17 cellular contexts compared by ENCODE assay signal in genomic region chr1:111212634-111213335, GRCh38. TPM values are rescaled to one million over a fixed set of nuclear protein-coding genes. Genes with fewer than 3 reads are reported as not detected.
A peak's percentile ranks its signal among the peaks of the same experiment; 100 is the strongest.
DNase-seq lines count a peak whose midpoint lies in the region; ATAC-seq and TF ChIP-seq lines count a peak whose summit lies in the region.
"Had no signal": no experiment of that assay in that cellular context is flagged by ENCODE, and none has a peak within 500 bp of the region (broad histone marks: within the 10 kb centered on the region; RNA-seq: fewer than 3 reads in every experiment).

No MANE protein-coding gene starts in this region.

- WGBS in spleen, 5 donors, result 66 to 82% (median 76%) methylated on average over 5 of the region's 5 CpGs

- no peak overlapping the region for H2AFZ ChIP-seq in GM23338

- no peaks in the 10 kb centered on the region for H3K79me2 ChIP-seq in GM23338 (replicated peaks; ENCODE audit: insufficient read depth)

- H3K27me3 Mint-ChIP-seq in activated CD4-positive, alpha-beta T cell treated with anti-CD3 and anti-CD28 coated beads, Interleukin-2, amount 10 ng/mL, durations not matched to agents 24 days and 14 days, result no peaks in the 10 kb centered on the region
- H3K27me3 Mint-ChIP-seq in effector memory CD8-positive, alpha-beta T cell, result peaks cover 0 to 6% of the 10 kb centered on the region in 2 donors
- peaks cover 3% of the 10 kb centered on the region for H3K27me3 Mint-ChIP-seq in GM23338 (ENCODE audit: insufficient read depth, low read depth, poor library complexity)

- peak overlapping the region; percentile 62 for H3K27ac Mint-ChIP-seq in activated CD4-positive, alpha-beta T cell treated with anti-CD3 and anti-CD28 coated beads, Interleukin-2, amount 10 ng/mL, durations not matched to agents 24 days and 14 days
- peak overlapping the region; percentile 95 to 99 for H3K27ac Mint-ChIP-seq in effector memory CD8-positive, alpha-beta T cell
- H3K27ac Mint-ChIP-seq in GM23338, result no peak overlapping the region

- no peaks in the 10 kb centered on the region for H3K9me3 ChIP-seq in spleen

- H3K4me3 ChIP-seq in spleen, result peak overlapping the region in 1 of 8 donors; percentile 5
- H3K4me3 ChIP-seq in GM23338, result no peak overlapping the region

- H3K4me3 Mint-ChIP-seq in activated CD4-positive, alpha-beta T cell treated with anti-CD3 and anti-CD28 coated beads, Interleukin-2, amount 10 ng/mL, durations not matched to agents 24 days and 14 days, result peak overlapping the region; percentile 84
- H3K4me3 Mint-ChIP-seq in effector memory CD8-positive, alpha-beta T cell, result peak overlapping the region; percentile 77 to 83
- H3K4me3 Mint-ChIP-seq in GM23338, result no peak overlapping the region

- ATAC-seq in effector memory CD8-positive, alpha-beta T cell (replicated peaks), result no peak
- no peak for ATAC-seq in GM23338
- ATAC-seq: Right ventricle myocardium inferior had no signal

- peaks cover 64% of the 10 kb centered on the region for H3K4me1 Mint-ChIP-seq in activated CD4-positive, alpha-beta T cell treated with anti-CD3 and anti-CD28 coated beads, Interleukin-2, amount 10 ng/mL, durations not matched to agents 24 days and 14 days
- H3K4me1 Mint-ChIP-seq in effector memory CD8-positive, alpha-beta T cell (ENCODE audit: low read depth in 2 of 2), result peaks cover 50 to 61% of the 10 kb centered on the region in 2 donors
- H3K4me1 Mint-ChIP-seq in GM23338, result peaks cover 24% of the 10 kb centered on the region

- intact Hi-C loops in activated CD4-positive, alpha-beta T cell treated with anti-CD3 and anti-CD28 coated beads, Interleukin-2, amount 10 ng/mL, durations not matched to agents 24 days and 14 days (cut with micrococcal nuclease), result no loop called here
- intact Hi-C loops in spleen (cut with DNase I; ENCODE audit: low total_unique reads), result no loop called here

- H3K27me3 ChIP-seq in spleen (replicated peaks in 1 of 7) (no peaks in the 10 kb centered on the region), GM23338 (ENCODE audit: insufficient read depth) (no peaks in the 10 kb centered on the region)

- peaks cover 25 to 66% (median 52%) of the 10 kb centered on the region in 6 donors for H3K4me1 ChIP-seq in spleen
- peaks cover 18% of the 10 kb centered on the region for H3K4me1 ChIP-seq in GM23338 (ENCODE audit: insufficient read depth)

- peak; percentile 58 for DNase-seq in activated CD4-positive, alpha-beta T cell treated with anti-CD3 and anti-CD28 coated beads, Interleukin-2, amount 10 ng/mL, durations not matched to agents 24 days and 14 days
- DNase-seq in activated CD4-positive, alpha-beta T cell treated with anti-CD3 and anti-CD28 coated beads for 48 hours, result no peak
- DNase-seq in MV-4-11 (lab: John Stamatoyannopoulos, UW) (peak; percentile 37), spleen (no peak), NCI-H2107 treated with DMSO at 0.1 percent for 48 hours (lab: John Stamatoyannopoulos, UW; ENCODE audit: unreplicated experiment) (no peak), GM23338 (ENCODE audit: low spot score) (no peak), DMS79 treated with DMSO at 0.1 percent for 48 hours (lab: John Stamatoyannopoulos, UW) (no peak)
- no peak for DNase-seq in effector memory CD8-positive, alpha-beta T cell
- DNase-seq: cerebellar nuclear complex, NCI-H1105 treated with DMSO at 0.1 percent for 48 hours, NCI-H526, posterior cingulate gyrus, WERI-Rb-1 had no signal

- no peak for TF ChIP-seq CTCF in spleen (IDR thresholded peaks at IDR 0.05 in 8 of 11, conservative IDR thresholded peaks at IDR 0.05 in 3 of 11)
- no peak for TF ChIP-seq CTCF in GM23338 (conservative IDR thresholded peaks at IDR 0.05; ENCODE audit: low read depth in 2 of 2)

- no peaks in the 10 kb centered on the region for H4K20me1 ChIP-seq in GM23338 (replicated peaks; ENCODE audit: insufficient read depth)

- peaks cover 2% of the 10 kb centered on the region for H3K36me3 Mint-ChIP-seq in activated CD4-positive, alpha-beta T cell treated with anti-CD3 and anti-CD28 coated beads, Interleukin-2, amount 10 ng/mL, durations not matched to agents 24 days and 14 days (ENCODE audit: low read depth)
- H3K36me3 Mint-ChIP-seq in effector memory CD8-positive, alpha-beta T cell (ENCODE audit: insufficient read depth), result peaks cover 21% of the 10 kb centered on the region
- H3K36me3 Mint-ChIP-seq in GM23338 (ENCODE audit: low read depth), result no peaks in the 10 kb centered on the region

- peaks cover 38% of the 10 kb centered on the region for H3K9me2 ChIP-seq in GM23338 (ENCODE audit: insufficient read depth)

- H3K27ac ChIP-seq in spleen (peak overlapping the region; percentile 45 to 88 (median 84)), GM23338 (ENCODE audit: low read depth) (no peak overlapping the region)

- H3K36me3 ChIP-seq in spleen (no peaks in the 10 kb centered on the region), GM23338 (ENCODE audit: insufficient read depth) (no peaks in the 10 kb centered on the region)
- H3K36me3 ChIP-seq: WERI-Rb-1 had no signal

- no peaks in the 10 kb centered on the region for H3K9me3 Mint-ChIP-seq in activated CD4-positive, alpha-beta T cell treated with anti-CD3 and anti-CD28 coated beads, Interleukin-2, amount 10 ng/mL, durations not matched to agents 24 days and 14 days
- H3K9me3 Mint-ChIP-seq in effector memory CD8-positive, alpha-beta T cell, result peaks cover 2 to 3% of the 10 kb centered on the region in 2 donors
- no peaks in the 10 kb centered on the region for H3K9me3 Mint-ChIP-seq in GM23338

- no peak for TF ChIP-seq POLR2A in spleen (IDR thresholded peaks at IDR 0.05)

- no peak overlapping the region for H3K4me2 ChIP-seq in GM23338

- H3F3A ChIP-seq in GM23338 (replicated peaks; ENCODE audit: low read depth), result no peaks in the 10 kb centered on the region

RNA-seq across cellular contexts. Expression of gene DENND2D, which starts 12.3 kb away (rescaled TPM):
- 175 and 180 TPM in 2 replicates for total RNA-seq in activated CD4-positive, alpha-beta T cell treated with anti-CD3 and anti-CD28 coated beads, Interleukin-2, amount 10 ng/mL, durations not matched to agents 24 days and 14 days
- total RNA-seq in spleen, result 100 to 1,000 TPM; 127 to 182 (median 153) TPM
- polyA plus RNA-seq in spleen, result 100 to 1,000 TPM in 2 of 3 donors, 10 to 100 TPM in 1; 90.3 to 106 (median 101) TPM
- 3.0 and 5.9 TPM in 2 replicates for total RNA-seq in GM23338 (2014; rRNA removed; shearing (Covaris generic))
- polyA plus RNA-seq in GM23338 (2016; fragmentation: Nextera tagmentation; extraction: Ambion mirVana), result 2.5 and 3.4 TPM in 2 replicates

RNA-seq across cellular contexts. Expression of gene CHI3L2, which starts 14.7 kb away (rescaled TPM):
- total RNA-seq in activated CD4-positive, alpha-beta T cell treated with anti-CD3 and anti-CD28 coated beads, Interleukin-2, amount 10 ng/mL, durations not matched to agents 24 days and 14 days, result 2.3 and 3.9 TPM in 2 replicates
- total RNA-seq in spleen, result 10 to 100 TPM in 6 of 7 donors, 1 to 10 TPM in 1; 6.0 to 58.3 (median 25.6) TPM
- polyA plus RNA-seq in spleen (100 to 1,000 TPM in 1 of 3 donors, 10 to 100 TPM in 2; 40.1 to 159 (median 59.2) TPM), GM23338 (2016; fragmentation: Nextera tagmentation; extraction: Ambion mirVana) (0.68 TPM in 1 of 2 replicates, not detected in the other)
- total RNA-seq in GM23338 (2014; rRNA removed; shearing (Covaris generic)), result not detected in 2 replicates
- total RNA-seq: epithelial cell of proximal tubule, H4, lung microvascular endothelial cell had no signal

Comparison
In these comparisons a context has a peak if more than half of its experiments do, and no peak if none do; other contexts are left out.
1. DNase-seq: peak in activated CD4-positive, alpha-beta T cell treated with anti-CD3 and anti-CD28 coated beads, Interleukin-2, amount 10 ng/mL, durations not matched to agents 24 days and 14 days (single experiment) and MV-4-11 (single experiment); none in activated CD4-positive, alpha-beta T cell treated with anti-CD3 and anti-CD28 coated beads for 48 hours (single experiment), effector memory CD8-positive, alpha-beta T cell (0 of 3), spleen (single experiment), NCI-H2107 treated with DMSO at 0.1 percent for 48 hours (single experiment), GM23338 (single experiment) and DMS79 treated with DMSO at 0.1 percent for 48 hours (single experiment).
2. RNA of gene DENND2D, which starts 12.3 kb away (total RNA-seq): 175 to 180 TPM in activated CD4-positive, alpha-beta T cell treated with anti-CD3 and anti-CD28 coated beads, Interleukin-2, amount 10 ng/mL, durations not matched to agents 24 days and 14 days and 127 to 182 TPM in spleen; 3.0 to 5.9 TPM in GM23338; every median in the first group is over 10 times any median in the second.